In genomic region chr2:46644690-46645385, GRCh38 we compare ENCODE assay signal across 14 cellular contexts. TPM values are rescaled to one million over a fixed set of nuclear protein-coding genes. Genes with fewer than 3 reads are reported as not detected.
DNase-seq lines count a peak whose midpoint lies in the region; ATAC-seq, FAIRE-seq and TF ChIP-seq lines count a peak whose summit lies in the region.
"Had no signal": no experiment of that assay in that cellular context is flagged by ENCODE, and none has a peak within 500 bp of the region (broad histone marks: within the 10 kb centered on the region; RNA-seq: fewer than 3 reads in every experiment).

No MANE protein-coding gene starts in this region.

- H3K4me1 Mint-ChIP-seq in H9 = peaks cover 0 to 7% of the 10 kb centered on the region in 2 experiments; a peak in 2 of 4 replicates
- H3K4me1 Mint-ChIP-seq in activated CD4-positive, alpha-beta T cell treated with anti-CD3 and anti-CD28 coated beads for 36 hours = peaks cover 7% of the 10 kb centered on the region
- H3K4me1 Mint-ChIP-seq: central memory CD8-positive, alpha-beta T cell had no signal

- no peak overlapping the region for H3K56ac ChIP-seq in H9 (ENCODE audit: insufficient read length, low read depth, low read length)

- peak; percentile 23 for FAIRE-seq in A549 (lab: Jason Lieb, UNC)

- no peak overlapping the region for H3T11ph ChIP-seq in H9 (ENCODE audit: low read length)

- no peaks in the 10 kb centered on the region for H3K36me3 ChIP-seq in adrenal gland (replicated peaks in 1 of 2)
- peaks cover 0 to 10% of the 10 kb centered on the region in 2 donors for H3K36me3 ChIP-seq in left lung
- H3K36me3 ChIP-seq in mucosa of descending colon (ENCODE audit: low read depth) = no peaks in the 10 kb centered on the region
- H3K36me3 ChIP-seq: ovary had no signal

- TF ChIP-seq POLR2A in A549 (IDR thresholded peaks at IDR 0.05; ENCODE audit: low read length) = no peak
- no peak for TF ChIP-seq POLR2A in adrenal gland (IDR thresholded peaks at IDR 0.05)

- ATAC-seq in A549 (peak in 1 of 2 experiments; percentile 54; a peak in 3 of 6 replicates), left lung (no peak), mucosa of descending colon (no peak)
- no peak for ATAC-seq in activated CD4-positive, alpha-beta T cell treated with anti-CD3 and anti-CD28 coated beads for 36 hours
- ATAC-seq: left lobe of liver had no signal

- no peak for TF ChIP-seq CTCF in A549 (IDR thresholded peaks at IDR 0.05)
- no peak for TF ChIP-seq CTCF in adrenal gland (IDR thresholded peaks at IDR 0.05)
- TF ChIP-seq CTCF in left lung (IDR thresholded peaks at IDR 0.05) = no peak
- TF ChIP-seq CTCF in H9 (conservative IDR thresholded peaks at IDR 0.05) = no peak
- no peak for TF ChIP-seq CTCF in mucosa of descending colon (IDR thresholded peaks at IDR 0.05)

- no peak overlapping the region for H2BK15ac ChIP-seq in H9 (ENCODE audit: low read depth, low read length)

- no peak; a peak in 1 of 5 replicates for TF ChIP-seq RAD21 in A549 (conservative IDR thresholded peaks at IDR 0.05 in 1 of 2, IDR thresholded peaks at IDR 0.05 in 1 of 2)

- H3K4me1 ChIP-seq in A549 (peaks cover 80% of the 10 kb centered on the region), adrenal gland (replicated peaks in 1 of 2) (peaks cover 5 to 9% of the 10 kb centered on the region in 2 donors), left lung (peaks cover 0 to 14% of the 10 kb centered on the region in 2 donors), H9 (ENCODE audit: insufficient read depth, low read length) (no peaks in the 10 kb centered on the region), mucosa of descending colon (ENCODE audit: low read depth) (no peaks in the 10 kb centered on the region)

- no peaks in the 10 kb centered on the region for H3K23me2 ChIP-seq in H9 (ENCODE audit: insufficient read length, low read depth, low read length, poor library complexity, severe bottlenecking)

- no peak overlapping the region for H3K9ac ChIP-seq in H9 (ENCODE audit: extremely low read depth, insufficient read length, low read length)

- TF ChIP-seq EP300 in A549 (IDR thresholded peaks at IDR 0.05) = peak; percentile 86 to 97; a peak in 4 of 5 replicates

- no peaks in the 10 kb centered on the region for H3K9me3 ChIP-seq in A549
- peaks cover 0 to 8% (median 0%) of the 10 kb centered on the region in 3 donors for H3K9me3 ChIP-seq in adrenal gland (replicated peaks in 1 of 3)
- H3K9me3 ChIP-seq in left lung = peaks cover 0 to 15% of the 10 kb centered on the region in 2 donors
- H3K9me3 ChIP-seq in H9 (ENCODE audit: control insufficient read depth, low read depth, low read length) = peaks cover 11% of the 10 kb centered on the region
- peaks cover 10% of the 10 kb centered on the region for H3K9me3 ChIP-seq in mucosa of descending colon
- H3K9me3 ChIP-seq: ovary had no signal

- no peaks in the 10 kb centered on the region for H3K79me1 ChIP-seq in H9 (ENCODE audit: insufficient read depth, low read depth, low read length, poor library complexity, severe bottlenecking)

- no peak overlapping the region for H3K4ac ChIP-seq in H9 (ENCODE audit: low read depth, low read length)

- CTCF ChIA-PET in A549 (lab: Yijun Ruan, JAX) = interaction anchor here (1.3 to 10.1 kb wide), 4 partner anchors 9 to 14 kb away, joined by 5 to 138 read pairs (median 13); no protein-coding TSS in a partner anchor
- CTCF ChIA-PET in activated CD4-positive, alpha-beta T cell treated with anti-CD3 and anti-CD28 coated beads for 36 hours (lab: Charles Lee) = interaction anchor here (0.9 to 2.0 kb wide), 2 partner anchors 10 to 228 kb away, joined by 3 to 4 read pairs; no protein-coding TSS in a partner anchor

- no peak overlapping the region for H3K27ac Mint-ChIP-seq in H9
- no peak overlapping the region for H3K27ac Mint-ChIP-seq in activated CD4-positive, alpha-beta T cell treated with anti-CD3 and anti-CD28 coated beads for 36 hours
- H3K27ac Mint-ChIP-seq: activated T-cell treated with anti-CD3 and anti-CD28 coated beads, Interleukin-2, amount 50 U/mL, for 72 hours had no signal

- H4K20me1 ChIP-seq in H9 (ENCODE audit: control insufficient read depth, insufficient read depth, insufficient read length) = no peaks in the 10 kb centered on the region

- no peak overlapping the region for H2AFZ ChIP-seq in H9 (ENCODE audit: low read length)

- intact Hi-C loops in adrenal gland (cut with DNase I) = no loop called here
- intact Hi-C loops in left lung (cut with DNase I) = no loop called here
- intact Hi-C loops in mucosa of descending colon (cut with DNase I, micrococcal nuclease) = no loop called here
- intact Hi-C loops in activated CD4-positive, alpha-beta T cell treated with anti-CD3 and anti-CD28 coated beads for 36 hours (cut with DNase I, micrococcal nuclease) = no loop called here

- H2BK20ac ChIP-seq in H9 (ENCODE audit: low read depth, low read length, poor library complexity, severe bottlenecking) = no peak overlapping the region

- H3K79me2 ChIP-seq in H9 (ENCODE audit: insufficient read depth, low read length) = no peaks in the 10 kb centered on the region

- H4K8ac ChIP-seq in H9 (replicated peaks; ENCODE audit: insufficient read length, low read depth, low read length) = no peak overlapping the region

- no peak overlapping the region for H2BK5ac ChIP-seq in H9 (ENCODE audit: insufficient read length, low read length)

- no peak overlapping the region for H2AK5ac ChIP-seq in H9 (ENCODE audit: insufficient read length, low read length)

- POLR2A ChIA-PET in A549 (lab: Yijun Ruan, JAX) = interaction anchor here (0.9 kb wide), 1 partner anchor 9 kb away, joined by 3 read pairs; no protein-coding TSS in a partner anchor
- POLR2A ChIA-PET in activated CD4-positive, alpha-beta T cell treated with anti-CD3 and anti-CD28 coated beads for 36 hours (lab: Charles Lee) = no interaction called here

- H3K27ac ChIP-seq in A549 = peak overlapping the region; percentile 94 to 97
- H3K27ac ChIP-seq in adrenal gland = peak overlapping the region in 3 of 5 donors; percentile 22 to 84 (median 50)
- peak overlapping the region; percentile 41 to 58 for H3K27ac ChIP-seq in left lung
- no peak overlapping the region for H3K27ac ChIP-seq in H9 (ENCODE audit: insufficient read length, low read depth, low read length)

- H3K4me2 ChIP-seq in A549 (peak overlapping the region; percentile 75), H9 (ENCODE audit: insufficient read depth, insufficient read length, low read length) (no peak overlapping the region)

- no peak overlapping the region for H2BK12ac ChIP-seq in H9 (ENCODE audit: insufficient read length, low read depth, low read length)

- H2BK120ac ChIP-seq in H9 (ENCODE audit: low read depth, low read length, poor library complexity, severe bottlenecking) = no peak overlapping the region

- H3K18ac ChIP-seq in H9 (ENCODE audit: insufficient read length, low read depth, low read length) = no peak overlapping the region

- no peak overlapping the region for H3K14ac ChIP-seq in H9 (ENCODE audit: insufficient read depth, low read length)

- H3K9me3 Mint-ChIP-seq in H9 = peaks cover 24 to 27% of the 10 kb centered on the region in 2 experiments
- H3K9me3 Mint-ChIP-seq in activated CD4-positive, alpha-beta T cell treated with anti-CD3 and anti-CD28 coated beads for 36 hours (ENCODE audit: low read depth) = peaks cover 10% of the 10 kb centered on the region

- DNase-seq in A549 (ENCODE audit: low read depth in 1 of 2, low spot score in 1 of 2) = peak in 1 of 2 experiments; percentile 92
- DNase-seq in LHCN-M2 (ENCODE audit: low read depth) = peak; percentile 21
- DNase-seq in adrenal gland = no peak
- no peak for DNase-seq in left lung
- DNase-seq in H9 = no peak
- no peak for DNase-seq in mucosa of descending colon
- DNase-seq in activated CD4-positive, alpha-beta T cell treated with anti-CD3 and anti-CD28 coated beads for 48 hours = no peak
- DNase-seq in activated CD4-positive, alpha-beta T cell treated with anti-CD3 and anti-CD28 coated beads for 36 hours = no peak
- DNase-seq: activated CD4-positive, CD25-positive, alpha-beta regulatory T cell; activated T-cell treated with anti-CD3 and anti-CD28 coated beads, Interleukin-2, amount 50 U/mL, for 72 hours; GDM1 had no signal

- no peaks in the 10 kb centered on the region; the same call in 1 of the 2 replicates for H3K27me3 Mint-ChIP-seq in H9 (ENCODE audit: low read depth)
- no peaks in the 10 kb centered on the region for H3K27me3 Mint-ChIP-seq in activated CD4-positive, alpha-beta T cell treated with anti-CD3 and anti-CD28 coated beads for 36 hours
- H3K27me3 Mint-ChIP-seq: central memory CD8-positive, alpha-beta T cell had no signal

- 2% methylated on average over 5 of the region's 5 CpGs for WGBS in A549 (ENCODE audit: missing lambda C conversion rate)
- 67 to 80% (median 74%) methylated on average over 5 of the region's 5 CpGs for WGBS in adrenal gland, 4 donors
- no CpG with 5 or more reads among the region's 5 CpGs for WGBS in H9 (ENCODE audit: extremely low coverage, insufficient read length, low lambda C conversion rate)

- no peaks in the 10 kb centered on the region for H3K27me3 ChIP-seq in adrenal gland
- no peaks in the 10 kb centered on the region for H3K27me3 ChIP-seq in left lung
- no peaks in the 10 kb centered on the region for H3K27me3 ChIP-seq in H9 (ENCODE audit: insufficient read depth, low read length)
- H3K27me3 ChIP-seq: ovary had no signal

- H3K4me3 Mint-ChIP-seq in H9 = no peak overlapping the region
- H3K4me3 Mint-ChIP-seq in activated CD4-positive, alpha-beta T cell treated with anti-CD3 and anti-CD28 coated beads for 36 hours = no peak overlapping the region
- H3K4me3 Mint-ChIP-seq: activated T-cell treated with anti-CD3 and anti-CD28 coated beads, Interleukin-2, amount 50 U/mL, for 72 hours; central memory CD8-positive, alpha-beta T cell had no signal

- H3K4me3 ChIP-seq in A549 (no peak overlapping the region), adrenal gland (no peak overlapping the region), left lung (no peak overlapping the region), mucosa of descending colon (no peak overlapping the region)
- H3K4me3 ChIP-seq: ovary had no signal

- H4K5ac ChIP-seq in H9 (ENCODE audit: insufficient read length, low read depth, low read length) = no peak overlapping the region

- H4K91ac ChIP-seq in H9 (ENCODE audit: insufficient read length, low read depth, low read length) = no peak overlapping the region

- no peak overlapping the region for H3K23ac ChIP-seq in H9 (ENCODE audit: insufficient read length, low read depth, low read length)

- H3K36me3 Mint-ChIP-seq in H9 (ENCODE audit: insufficient read depth in 1 of 3, low read depth in 3 of 3) = peaks cover 25 to 28% (median 28%) of the 10 kb centered on the region in 3 experiments
- H3K36me3 Mint-ChIP-seq in activated CD4-positive, alpha-beta T cell treated with anti-CD3 and anti-CD28 coated beads for 36 hours (ENCODE audit: low read depth) = peaks cover 22% of the 10 kb centered on the region

RNA-seq across cellular contexts. Expression of gene CRIPT, which starts 27.8 kb away (rescaled TPM):
- 21.9 and 31.1 TPM in 2 replicates for polyA plus RNA-seq in A549 (2011; rRNA removed)
- 5.2 and 6.0 TPM in 2 replicates for polyA plus RNA-seq in A549 (2012; cell fraction: cytosol; rRNA removed)
- polyA plus RNA-seq in A549 (2012; cell fraction: nucleus; rRNA removed) = 1.1 and 2.1 TPM in 2 replicates
- 17.1 to 21.8 TPM (median 21.7 TPM) in 3 replicates for polyA plus RNA-seq in A549 (2017; fragmentation: RNase III; extraction: RNeasy Plus Mini Kit Qiagen cat#74134 plus additional on column Dnase treatment)
- polyA minus RNA-seq in A549 (2011; rRNA and poly(A)+ RNA removed) = 8.0 and 11.7 TPM in 2 replicates
- total RNA-seq in LHCN-M2 (2014; rRNA removed) = 12.4 and 15.5 TPM in 2 replicates
- polyA plus RNA-seq in LHCN-M2 (2012) = 7.6 TPM
- 10 to 100 TPM in 7 of 8 donors, 1 to 10 TPM in 1; 5.7 to 22.9 (median 15.4) TPM for total RNA-seq in adrenal gland
- polyA plus RNA-seq in adrenal gland = 10 to 100 TPM; 13.6 to 17.8 (median 15.0) TPM
- total RNA-seq in left lung = 10 to 100 TPM; 11.5 to 15.5 TPM
- 13.6 and 15.1 TPM in 2 replicates for total RNA-seq in H9 (2021)
- 10 to 100 TPM; 12.6 to 17.8 (median 16.1) TPM for total RNA-seq in mucosa of descending colon
- 1 to 10 TPM; 7.4 to 9.0 TPM for total RNA-seq in activated CD4-positive, alpha-beta T cell treated with anti-CD3 and anti-CD28 coated beads for 36 hours

RNA-seq across cellular contexts. Expression of gene PIGF, which starts 28.0 kb away (rescaled TPM):
- 85.9 and 98.9 TPM in 2 replicates for polyA plus RNA-seq in A549 (2011; rRNA removed)
- polyA plus RNA-seq in A549 (2012; cell fraction: cytosol; rRNA removed) = 27.4 and 29.5 TPM in 2 replicates
- polyA plus RNA-seq in A549 (2012; cell fraction: nucleus; rRNA removed) = 11.5 and 16.3 TPM in 2 replicates
- polyA plus RNA-seq in A549 (2017; fragmentation: RNase III; extraction: RNeasy Plus Mini Kit Qiagen cat#74134 plus additional on column Dnase treatment) = 53.8 to 56.2 TPM (median 54.9 TPM) in 3 replicates
- 24.7 and 29.7 TPM in 2 replicates for polyA minus RNA-seq in A549 (2011; rRNA and poly(A)+ RNA removed)
- total RNA-seq in LHCN-M2 (2014; rRNA removed) = 31.0 and 31.9 TPM in 2 replicates
- 26.6 TPM for polyA plus RNA-seq in LHCN-M2 (2012)
- total RNA-seq in adrenal gland = 10 to 100 TPM; 24.8 to 43.4 (median 30.6) TPM
- 10 to 100 TPM in 2 of 3 donors, 1 to 10 TPM in 1; 8.9 to 40.3 (median 14.4) TPM for polyA plus RNA-seq in adrenal gland
- total RNA-seq in left lung = 10 to 100 TPM; 26.9 to 30.7 TPM
- 29.1 and 32.0 TPM in 2 replicates for total RNA-seq in H9 (2021)
- total RNA-seq in mucosa of descending colon = 10 to 100 TPM; 17.3 to 29.7 (median 27.6) TPM
- 10 to 100 TPM; 25.7 to 33.3 TPM for total RNA-seq in activated CD4-positive, alpha-beta T cell treated with anti-CD3 and anti-CD28 coated beads for 36 hours

RNA-seq across cellular contexts. Expression of gene SOCS5, which starts 54.3 kb away (rescaled TPM):
- polyA plus RNA-seq in A549 (2011; rRNA removed) (36.3 and 37.6 TPM in 2 replicates), A549 (2017; fragmentation: RNase III; extraction: RNeasy Plus Mini Kit Qiagen cat#74134 plus additional on column Dnase treatment) (28.2 to 34.0 TPM (median 32.4 TPM) in 3 replicates), adrenal gland (10 to 100 TPM in 1 of 3 donors, 1 to 10 TPM in 2; 5.8 to 20.6 (median 9.5) TPM)
- 10.2 and 11.9 TPM in 2 replicates for polyA plus RNA-seq in A549 (2012; cell fraction: cytosol; rRNA removed)
- 6.6 and 9.4 TPM in 2 replicates for polyA plus RNA-seq in A549 (2012; cell fraction: nucleus; rRNA removed)
- polyA minus RNA-seq in A549 (2011; rRNA and poly(A)+ RNA removed) = 41.1 and 41.3 TPM in 2 replicates
- total RNA-seq in LHCN-M2 (2014; rRNA removed) (18.8 and 20.2 TPM in 2 replicates), adrenal gland (10 to 100 TPM; 21.5 to 68.1 (median 27.1) TPM), left lung (10 to 100 TPM; 18.5 to 21.4 TPM), H9 (2021) (14.0 and 15.1 TPM in 2 replicates), mucosa of descending colon (10 to 100 TPM; 13.8 to 29.0 (median 14.6) TPM)
- polyA plus RNA-seq in LHCN-M2 (2012) = 7.0 TPM
- total RNA-seq in activated CD4-positive, alpha-beta T cell treated with anti-CD3 and anti-CD28 coated beads for 36 hours = 1 to 10 TPM; 4.6 to 5.6 TPM
